Comparison of ENCODE assay signal across 17 cellular contexts in genomic region chr11:45710561-45710960, GRCh38. TPM values are rescaled to one million over a fixed set of nuclear protein-coding genes. Genes with fewer than 3 reads are reported as not detected.
DNase-seq lines count a peak whose midpoint lies in the region; ATAC-seq and TF ChIP-seq lines count a peak whose summit lies in the region.
"Had no signal": no experiment of that assay in that cellular context is flagged by ENCODE, and none has a peak within 500 bp of the region (broad histone marks: within the 10 kb centered on the region; RNA-seq: fewer than 3 reads in every experiment).

No MANE protein-coding gene starts in this region.

- H3K36me3 Mint-ChIP-seq in H9 (ENCODE audit: insufficient read depth in 1 of 3, low read depth in 3 of 3) = no peaks in the 10 kb centered on the region
- no peaks in the 10 kb centered on the region for H3K36me3 Mint-ChIP-seq in activated CD4-positive, alpha-beta memory T cell treated with anti-CD3 and anti-CD28 coated beads, Interleukin-2, amount 10 ng/mL, durations not matched to agents 7 days and 5 days (ENCODE audit: low read depth)
- H3K36me3 Mint-ChIP-seq: CD8-positive, alpha-beta T cell had no signal

- DNase-seq in H9 = no peak
- peak; percentile 54 for DNase-seq in medulla oblongata (ENCODE audit: extremely low spot score)
- peak in 1 of 2 donors; percentile 49 for DNase-seq in gastrocnemius medialis
- no peak for DNase-seq in activated CD4-positive, alpha-beta memory T cell treated with anti-CD3 and anti-CD28 coated beads, Interleukin-2, amount 10 ng/mL, durations not matched to agents 7 days and 5 days
- DNase-seq in activated CD4-positive, alpha-beta T cell treated with anti-CD3 and anti-CD28 coated beads, Interleukin-2, amount 50 U/mL, for 1 hour = no peak
- DNase-seq: AML-193; Caco-2; Calu3; CD4-positive, alpha-beta T cell; CD8-positive, alpha-beta T cell; DMS79 treated with DMSO at 0.1 percent for 48 hours; GF-D8 had no signal

- ATAC-seq in gastrocnemius medialis = peak; percentile 80 to 88
- ATAC-seq: A549; CD8-positive, alpha-beta T cell had no signal

- no peak overlapping the region for H2BK20ac ChIP-seq in H9 (ENCODE audit: low read depth, low read length, poor library complexity, severe bottlenecking)

- H3K4ac ChIP-seq in H9 (ENCODE audit: low read depth, low read length) = no peak overlapping the region

- H4K20me1 ChIP-seq in H9 (ENCODE audit: control insufficient read depth, insufficient read depth, insufficient read length) = no peaks in the 10 kb centered on the region
- H4K20me1 ChIP-seq: BLaER1 treated with 17β-estradiol and CSF1 and Interleukin-3, amounts not matched to agents 10 nM and 100 nM had no signal

- no peak overlapping the region for H4K5ac ChIP-seq in H9 (ENCODE audit: insufficient read length, low read depth, low read length)

- intact Hi-C loops in gastrocnemius medialis (cut with DNase I; ENCODE audit: low total_unique reads) = no loop called here

- H3K27ac ChIP-seq in H9 (ENCODE audit: insufficient read length, low read depth, low read length) (no peak overlapping the region), gastrocnemius medialis (peak overlapping the region in 3 of 4 donors; percentile 6 to 24 (median 24))
- H3K27ac ChIP-seq: 22Rv1; A549; BLaER1 treated with 17β-estradiol and CSF1 and Interleukin-3, amounts not matched to agents 10 nM and 100 nM; C4-2B had no signal

- H3K4me1 Mint-ChIP-seq in H9 = peaks cover 19 to 20% of the 10 kb centered on the region in 2 experiments
- H3K4me1 Mint-ChIP-seq in activated CD4-positive, alpha-beta memory T cell treated with anti-CD3 and anti-CD28 coated beads, Interleukin-2, amount 10 ng/mL, durations not matched to agents 7 days and 5 days = no peaks in the 10 kb centered on the region
- H3K4me1 Mint-ChIP-seq: B cell had no signal

- H3K4me1 ChIP-seq in H9 (ENCODE audit: insufficient read depth, low read length) (no peaks in the 10 kb centered on the region), gastrocnemius medialis (peaks cover 0 to 5% of the 10 kb centered on the region in 2 donors)
- H3K4me1 ChIP-seq: A549, Caco-2 had no signal

- H3K79me1 ChIP-seq in H9 (ENCODE audit: insufficient read depth, low read depth, low read length, poor library complexity, severe bottlenecking) = no peaks in the 10 kb centered on the region

- no peak overlapping the region for H3T11ph ChIP-seq in H9 (ENCODE audit: low read length)

- WGBS in H9 (ENCODE audit: extremely low coverage, insufficient read length, low lambda C conversion rate) = no CpG with 5 or more reads among the region's 1 CpG

- no peak overlapping the region for H3K14ac ChIP-seq in H9 (ENCODE audit: insufficient read depth, low read length)

- H3K36me3 ChIP-seq in gastrocnemius medialis = no peaks in the 10 kb centered on the region
- H3K36me3 ChIP-seq: BLaER1 treated with 17β-estradiol and CSF1 and Interleukin-3, amounts not matched to agents 10 nM and 100 nM had no signal

- no peaks in the 10 kb centered on the region for H3K27me3 ChIP-seq in H9 (ENCODE audit: insufficient read depth, low read length)
- H3K27me3 ChIP-seq in gastrocnemius medialis = peaks cover 0 to 4% (median 3%) of the 10 kb centered on the region in 3 donors
- H3K27me3 ChIP-seq: BLaER1 treated with 17β-estradiol and CSF1 and Interleukin-3, amounts not matched to agents 10 nM and 100 nM had no signal

- no peak overlapping the region for H2BK15ac ChIP-seq in H9 (ENCODE audit: low read depth, low read length)

- H3K9me3 ChIP-seq in H9 (ENCODE audit: control insufficient read depth, low read depth, low read length) (no peaks in the 10 kb centered on the region), gastrocnemius medialis (no peaks in the 10 kb centered on the region)
- H3K9me3 ChIP-seq: A549; BLaER1 treated with 17β-estradiol and CSF1 and Interleukin-3, amounts not matched to agents 10 nM and 100 nM; Caco-2 had no signal

- no peak overlapping the region for H2AFZ ChIP-seq in H9 (ENCODE audit: low read length)

- H2BK5ac ChIP-seq in H9 (ENCODE audit: insufficient read length, low read length) = no peak overlapping the region

- no peaks in the 10 kb centered on the region for H3K9me3 Mint-ChIP-seq in H9
- no peaks in the 10 kb centered on the region for H3K9me3 Mint-ChIP-seq in activated CD4-positive, alpha-beta memory T cell treated with anti-CD3 and anti-CD28 coated beads, Interleukin-2, amount 10 ng/mL, durations not matched to agents 7 days and 5 days
- H3K9me3 Mint-ChIP-seq: CD4-positive, alpha-beta T cell; CD8-positive, alpha-beta T cell had no signal

- CTCF ChIA-PET in activated CD4-positive, alpha-beta memory T cell treated with anti-CD3 and anti-CD28 coated beads, Interleukin-2, amount 10 ng/mL, durations not matched to agents 7 days and 5 days (lab: Charles Lee) = interaction anchor here (1.2 kb wide), 1 partner anchor 10 kb away, joined by 4 read pairs; no protein-coding TSS in a partner anchor

- H3K4me2 ChIP-seq in H9 (ENCODE audit: insufficient read depth, insufficient read length, low read length) = no peak overlapping the region
- H3K4me2 ChIP-seq: A549; BLaER1 treated with 17β-estradiol and CSF1 and Interleukin-3, amounts not matched to agents 10 nM and 100 nM had no signal

- H2BK120ac ChIP-seq in H9 (ENCODE audit: low read depth, low read length, poor library complexity, severe bottlenecking) = no peak overlapping the region

- no peak overlapping the region for H3K27ac Mint-ChIP-seq in H9
- H3K27ac Mint-ChIP-seq in activated CD4-positive, alpha-beta memory T cell treated with anti-CD3 and anti-CD28 coated beads, Interleukin-2, amount 10 ng/mL, durations not matched to agents 7 days and 5 days = no peak overlapping the region
- H3K27ac Mint-ChIP-seq: B cell; CD4-positive, alpha-beta T cell; CD8-positive, alpha-beta T cell had no signal

- H3K23me2 ChIP-seq in H9 (ENCODE audit: insufficient read length, low read depth, low read length, poor library complexity, severe bottlenecking) = no peaks in the 10 kb centered on the region

- no peak overlapping the region for H4K8ac ChIP-seq in H9 (replicated peaks; ENCODE audit: insufficient read length, low read depth, low read length)

- POLR2A ChIA-PET in activated CD4-positive, alpha-beta memory T cell treated with anti-CD3 and anti-CD28 coated beads, Interleukin-2, amount 10 ng/mL, durations not matched to agents 7 days and 5 days (lab: Charles Lee) = no interaction called here

- no peak overlapping the region for H3K4me3 ChIP-seq in gastrocnemius medialis
- H3K4me3 ChIP-seq: A549; BLaER1 treated with 17β-estradiol and CSF1 and Interleukin-3, amounts not matched to agents 10 nM and 100 nM had no signal

- TF ChIP-seq POLR2A in gastrocnemius medialis (IDR thresholded peaks at IDR 0.05) = no peak

- no peak overlapping the region for H4K91ac ChIP-seq in H9 (ENCODE audit: insufficient read length, low read depth, low read length)

- no peak overlapping the region for H3K4me3 Mint-ChIP-seq in H9
- H3K4me3 Mint-ChIP-seq in activated CD4-positive, alpha-beta memory T cell treated with anti-CD3 and anti-CD28 coated beads, Interleukin-2, amount 10 ng/mL, durations not matched to agents 7 days and 5 days = no peak overlapping the region
- H3K4me3 Mint-ChIP-seq: B cell; CD4-positive, alpha-beta T cell; CD8-positive, alpha-beta T cell had no signal

- H3K27me3 Mint-ChIP-seq in H9 (ENCODE audit: low read depth) = peaks cover 50% of the 10 kb centered on the region
- peaks cover 67% of the 10 kb centered on the region for H3K27me3 Mint-ChIP-seq in activated CD4-positive, alpha-beta memory T cell treated with anti-CD3 and anti-CD28 coated beads, Interleukin-2, amount 10 ng/mL, durations not matched to agents 7 days and 5 days

- TF ChIP-seq CTCF in H9 (conservative IDR thresholded peaks at IDR 0.05) (no peak), gastrocnemius medialis (IDR thresholded peaks at IDR 0.05 in 4 of 5, conservative IDR thresholded peaks at IDR 0.05 in 1 of 5) (no peak)

- H3K18ac ChIP-seq in H9 (ENCODE audit: insufficient read length, low read depth, low read length) = no peak overlapping the region

- H3K56ac ChIP-seq in H9 (ENCODE audit: insufficient read length, low read depth, low read length) = no peak overlapping the region

- no peaks in the 10 kb centered on the region for H3K79me2 ChIP-seq in H9 (ENCODE audit: insufficient read depth, low read length)

- no peak overlapping the region for H2BK12ac ChIP-seq in H9 (ENCODE audit: insufficient read length, low read depth, low read length)

- H3K9ac ChIP-seq in H9 (ENCODE audit: extremely low read depth, insufficient read length, low read length) = no peak overlapping the region
- H3K9ac ChIP-seq: BLaER1 treated with 17β-estradiol and CSF1 and Interleukin-3, amounts not matched to agents 10 nM and 100 nM had no signal

- in situ Hi-C loops in gastrocnemius medialis (cut with MboI; ENCODE audit: low sequenced_read_pairs in 4 of 4) = no loop called here

- H2AK5ac ChIP-seq in H9 (ENCODE audit: insufficient read length, low read length) = no peak overlapping the region

- peak overlapping the region; percentile 36 for H3K23ac ChIP-seq in H9 (ENCODE audit: insufficient read length, low read depth, low read length)

RNA-seq across cellular contexts. Expression of gene CHST1, which starts 45.1 kb away (rescaled TPM):
- total RNA-seq in H9 (2021) (0.39 and 0.57 TPM in 2 replicates), gastrocnemius medialis (1 to 10 TPM; 4.5 to 5.6 (median 5.0) TPM)
- total RNA-seq in activated CD4-positive, alpha-beta memory T cell treated with anti-CD3 and anti-CD28 coated beads, Interleukin-2, amount 10 ng/mL, durations not matched to agents 7 days and 5 days = not detected
- total RNA-seq: B cell; Caco-2; Calu3; CD4-positive, alpha-beta T cell; CD8-positive, alpha-beta T cell had no signal
